8 cellular contexts compared by ENCODE assay signal in the genomic region with DNA sequence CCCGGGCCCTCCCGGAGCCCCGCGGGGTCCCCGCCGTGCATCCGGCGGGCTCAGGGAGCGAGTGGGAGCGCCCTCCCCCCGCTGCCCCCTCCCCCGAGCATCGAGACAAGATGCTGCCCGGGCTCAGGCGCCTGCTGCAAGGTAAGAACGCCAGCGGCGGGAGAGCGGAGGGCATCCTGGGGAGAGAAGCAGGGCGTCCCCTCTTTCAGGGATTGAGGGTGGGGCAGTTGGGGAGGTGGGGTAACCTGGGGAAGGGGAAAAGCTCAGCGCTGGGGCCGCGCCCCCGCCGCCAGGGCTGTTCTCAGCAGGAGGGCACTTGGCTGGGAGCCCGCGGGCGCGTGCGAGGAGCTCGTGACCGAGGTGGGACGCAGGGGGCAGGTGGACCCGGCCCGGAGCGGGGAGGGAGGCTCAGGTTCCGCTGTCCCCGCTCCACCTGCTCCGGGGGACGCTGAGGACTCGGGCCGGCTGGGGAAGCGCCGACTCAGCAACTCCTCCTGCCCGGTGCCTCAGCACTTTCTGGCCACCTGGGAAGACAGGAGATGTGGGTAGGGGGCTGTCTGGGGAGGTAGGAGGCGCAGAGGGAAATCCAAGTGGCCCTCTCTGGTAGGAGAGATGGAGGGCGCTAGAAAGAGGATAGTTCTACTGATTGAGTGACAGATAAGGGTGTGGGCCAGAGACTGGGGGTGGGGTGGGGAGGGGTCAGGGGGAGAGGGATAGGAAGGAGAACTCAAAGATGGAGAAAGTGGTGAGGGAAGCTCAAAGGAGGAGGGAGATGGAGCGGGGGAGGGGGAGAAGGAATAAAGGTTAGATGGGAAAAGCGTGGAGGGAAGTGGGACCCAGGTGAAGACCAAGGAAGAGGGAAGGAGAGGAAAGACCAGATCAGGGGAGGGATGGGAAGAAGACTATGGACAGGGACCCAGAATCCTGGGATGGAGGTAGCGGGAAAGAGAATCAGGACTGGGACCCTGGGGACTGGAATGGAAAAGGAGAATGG. TPM values are rescaled to one million over a fixed set of nuclear protein-coding genes. Genes with fewer than 3 reads are reported as not detected.
DNase-seq lines count a peak whose midpoint lies in the region; ATAC-seq and TF ChIP-seq lines count a peak whose summit lies in the region.

No MANE protein-coding gene starts in this region.

- H3K4me1 ChIP-seq in Loucy (ENCODE audit: insufficient read depth, low read length, poor library complexity, severe bottlenecking): peaks cover 44% of the 10 kb centered on the region
- H3K4me1 ChIP-seq in endocrine pancreas (ENCODE audit: control insufficient read depth, insufficient read depth, low read length): no peaks in the 10 kb centered on the region
- H3K4me1 ChIP-seq in parathyroid adenoma: no peaks in the 10 kb centered on the region

- H3K9me3 ChIP-seq in Loucy (ENCODE audit: insufficient read depth, low read depth, low read length) (no peaks in the 10 kb centered on the region), endocrine pancreas (ENCODE audit: control insufficient read depth, low read length) (no peaks in the 10 kb centered on the region), parathyroid adenoma (ENCODE audit: control insufficient read depth, low read length) (no peaks in the 10 kb centered on the region)

- no peaks in the 10 kb centered on the region for H3F3A ChIP-seq in Loucy (ENCODE audit: low read depth)

- H2AFZ ChIP-seq in Loucy (ENCODE audit: low read length): peak overlapping the region; percentile 75
- H2AFZ ChIP-seq in parathyroid adenoma: peak overlapping the region; percentile 75

- DNase-seq in activated gamma-delta T cell (lab: John Stamatoyannopoulos, UW): no peak
- no peak for DNase-seq in occipital lobe (lab: John Stamatoyannopoulos, UW)
- DNase-seq in OCI-M1 (lab: John Stamatoyannopoulos, UW): no peak

- no peaks in the 10 kb centered on the region for H4K20me1 ChIP-seq in Loucy (ENCODE audit: insufficient read depth, low read length, poor library complexity, severe bottlenecking)

- TF ChIP-seq CTCF in Loucy (conservative IDR thresholded peaks at IDR 0.05; ENCODE audit: low read length) (no peak), parathyroid adenoma (IDR thresholded peaks at IDR 0.05) (no peak)

- H3K9me2 ChIP-seq in Loucy (replicated peaks; ENCODE audit: low read depth, low read length): no peaks in the 10 kb centered on the region

- no peak overlapping the region for H3K27ac ChIP-seq in parathyroid adenoma

- H3K4me3 ChIP-seq in Loucy (ENCODE audit: low read length, poor library complexity, severe bottlenecking) (peak overlapping the region; percentile 79), endocrine pancreas (ENCODE audit: control insufficient read depth, insufficient read depth, low read length) (no peak overlapping the region), parathyroid adenoma (ENCODE audit: low read depth, low read length) (peak overlapping the region; percentile 48)

- H3K27me3 ChIP-seq in Loucy (ENCODE audit: insufficient read depth, low read length, poor library complexity, severe bottlenecking): no peaks in the 10 kb centered on the region
- H3K27me3 ChIP-seq in endocrine pancreas (ENCODE audit: control insufficient read depth, insufficient read depth, low read length): no peaks in the 10 kb centered on the region
- H3K27me3 ChIP-seq in parathyroid adenoma (ENCODE audit: control insufficient read depth, insufficient read depth, low read length): no peaks in the 10 kb centered on the region

- peak overlapping the region; percentile 83 for H3K4me2 ChIP-seq in Loucy (ENCODE audit: low read depth, low read length, poor library complexity, severe bottlenecking)
- peak overlapping the region; percentile 58 for H3K4me2 ChIP-seq in parathyroid adenoma (ENCODE audit: low read length)

- H3K79me2 ChIP-seq in Loucy (ENCODE audit: insufficient read depth, low read length): no peaks in the 10 kb centered on the region
- no peaks in the 10 kb centered on the region for H3K79me2 ChIP-seq in parathyroid adenoma

- H3K9ac ChIP-seq in Loucy (ENCODE audit: low read depth, low read length, poor library complexity, severe bottlenecking) (peak overlapping the region; percentile 64), endocrine pancreas (ENCODE audit: control insufficient read depth, insufficient read depth, low read length) (peak overlapping the region; percentile 6), parathyroid adenoma (no peak overlapping the region)

- ATAC-seq in GM18502 (IDR thresholded peaks at IDR 0.05; ENCODE audit: poor library complexity, unreplicated experiment) (peak; percentile 6), HG02588 (IDR thresholded peaks at IDR 0.05; ENCODE audit: unreplicated experiment) (no peak)

- H3K36me3 ChIP-seq in Loucy (ENCODE audit: insufficient read depth, low read length) (no peaks in the 10 kb centered on the region), endocrine pancreas (ENCODE audit: control insufficient read depth, insufficient read depth, low read length) (no peaks in the 10 kb centered on the region), parathyroid adenoma (ENCODE audit: control insufficient read depth, insufficient read depth, low read length) (no peaks in the 10 kb centered on the region)

RNA-seq across cellular contexts. Expression of a gene that starts 0.7 kb away (rescaled TPM):
- 0.47 TPM for total RNA-seq in occipital lobe

RNA-seq across cellular contexts. Expression of a gene that starts 34.1 kb away (rescaled TPM):
- 8.7 TPM for total RNA-seq in occipital lobe

RNA-seq across cellular contexts. Expression of a gene that starts 54.4 kb away (rescaled TPM):
- 0.94 TPM for total RNA-seq in occipital lobe
